ENCODE assay signal across 9 cellular contexts in the genomic region with DNA sequence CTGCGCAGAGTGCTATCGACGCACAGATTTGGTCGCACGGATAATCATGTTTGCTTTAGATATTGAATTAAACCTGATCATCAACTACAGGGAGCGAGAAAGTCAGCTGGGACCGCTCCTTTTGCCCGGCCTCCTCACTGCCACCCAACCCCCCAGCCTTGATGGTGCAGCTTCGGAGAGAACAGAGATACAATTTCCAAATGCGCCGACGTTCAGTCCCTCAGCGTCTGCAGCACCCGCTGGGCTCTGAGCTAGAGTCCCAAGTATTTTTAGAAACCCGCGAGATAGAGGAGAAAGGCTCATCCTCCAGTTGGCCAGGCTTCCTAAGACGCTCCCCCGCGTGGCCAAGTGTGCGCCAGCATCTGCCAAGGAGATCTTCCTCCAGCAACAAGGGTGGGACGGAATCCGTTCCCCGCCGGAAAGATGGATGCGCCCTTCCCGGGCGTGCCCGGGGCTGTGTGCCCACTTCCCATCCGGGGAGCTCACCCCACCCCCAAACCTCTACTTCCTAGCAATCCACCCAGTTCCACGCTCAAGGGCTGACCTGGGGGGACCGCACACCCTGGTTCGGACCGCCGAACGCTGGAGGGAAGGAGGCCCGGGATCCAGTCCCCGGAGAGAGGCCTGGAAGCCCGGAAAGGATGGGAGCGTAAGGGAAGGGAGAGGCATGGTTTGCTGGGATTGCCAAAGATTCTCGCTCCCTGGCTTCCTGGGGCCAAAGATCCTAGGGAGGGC.
DNase-seq lines count a peak whose midpoint lies in the region; ATAC-seq lines count a peak whose summit lies in the region.
"Had no signal": no experiment of that assay in that cellular context is flagged by ENCODE, and none has a peak within 500 bp of the region (broad histone marks: within the 10 kb centered on the region; RNA-seq: fewer than 3 reads in every experiment).

No MANE protein-coding gene starts in this region.

- H3K36me3 Mint-ChIP-seq in T-helper 1 cell treated with Interleukin-12 subunit alpha and Interleukin-12 subunit beta and Interleukin-4 antibody, amounts not matched to agents 30 μg/mL and 1 μg/mL, for 36 hours (ENCODE audit: low read depth): peaks cover 3% of the 10 kb centered on the region

- ATAC-seq in GM18861 (IDR thresholded peaks at IDR 0.05; ENCODE audit: unreplicated experiment): no peak
- ATAC-seq: body of pancreas had no signal

- H3K4me3 Mint-ChIP-seq in T-helper 1 cell treated with Interleukin-12 subunit alpha and Interleukin-12 subunit beta and Interleukin-4 antibody, amounts not matched to agents 30 μg/mL and 1 μg/mL, for 36 hours: peak overlapping the region; percentile 37

- DNase-seq in T-helper 1 cell: no peak
- DNase-seq in UCSD-AML1 (lab: John Stamatoyannopoulos, UW; ENCODE audit: unreplicated experiment): peak; percentile 18
- peak; percentile 51 for DNase-seq in foreskin melanocyte
- DNase-seq in stimulated activated CD8-positive, alpha-beta memory T cell treated with anti-CD3 and anti-CD28 coated beads, Interleukin-4, amount 100 ng/mL, for 48 hours: peak; percentile 36
- DNase-seq in activated gamma-delta T cell (lab: John Stamatoyannopoulos, UW): no peak
- no peak for DNase-seq in NCI-H2171 (lab: John Stamatoyannopoulos, UW)
- DNase-seq: body of pancreas had no signal

- H3K27me3 Mint-ChIP-seq in T-helper 1 cell treated with Interleukin-12 subunit alpha and Interleukin-12 subunit beta and Interleukin-4 antibody, amounts not matched to agents 30 μg/mL and 1 μg/mL, for 36 hours (ENCODE audit: low read depth): peaks cover 83% of the 10 kb centered on the region

- no peaks in the 10 kb centered on the region for H3K9me3 Mint-ChIP-seq in T-helper 1 cell treated with Interleukin-12 subunit alpha and Interleukin-12 subunit beta and Interleukin-4 antibody, amounts not matched to agents 30 μg/mL and 1 μg/mL, for 36 hours

- H3K4me1 Mint-ChIP-seq in T-helper 1 cell treated with Interleukin-12 subunit alpha and Interleukin-12 subunit beta and Interleukin-4 antibody, amounts not matched to agents 30 μg/mL and 1 μg/mL, for 36 hours (ENCODE audit: low read depth): peaks cover 21% of the 10 kb centered on the region

- H3K27ac Mint-ChIP-seq in T-helper 1 cell treated with Interleukin-12 subunit alpha and Interleukin-12 subunit beta and Interleukin-4 antibody, amounts not matched to agents 30 μg/mL and 1 μg/mL, for 36 hours: peak overlapping the region; percentile 62

Comparison
In these comparisons a context has a peak if more than half of its experiments do, and no peak if none do; other contexts are left out.
1. DNase-seq: peak in UCSD-AML1 (single experiment), foreskin melanocyte (single experiment) and stimulated activated CD8-positive, alpha-beta memory T cell treated with anti-CD3 and anti-CD28 coated beads, Interleukin-4, amount 100 ng/mL, for 48 hours (single experiment); none in T-helper 1 cell (0 of 5), activated gamma-delta T cell (single experiment) and NCI-H2171 (single experiment).